ENCODE assay signal across 9 cellular contexts in genomic region chr10:35027567-35027966, GRCh38.
DNase-seq lines count a peak whose midpoint lies in the region; ATAC-seq, FAIRE-seq and TF ChIP-seq lines count a peak whose summit lies in the region.
"Had no signal": no experiment of that assay in that cellular context is flagged by ENCODE, and none has a peak within 500 bp of the region (broad histone marks: within the 10 kb centered on the region; RNA-seq: fewer than 3 reads in every experiment).

No MANE protein-coding gene starts in this region.

- H3K4me1 ChIP-seq in astrocyte (ENCODE audit: insufficient read depth, low read length) (no peaks in the 10 kb centered on the region), right lobe of liver (no peaks in the 10 kb centered on the region)

- H3K9ac ChIP-seq in astrocyte (ENCODE audit: low read length) = no peak overlapping the region

- ATAC-seq in right lobe of liver (no peak), HG03521 (IDR thresholded peaks at IDR 0.05; ENCODE audit: unreplicated experiment) (no peak)
- no peak for ATAC-seq in activated naive CD8-positive, alpha-beta T cell treated with anti-CD3 and anti-CD28 coated beads, Interleukin-2, amount 50 U/mL, for 24 hours
- ATAC-seq: stimulated activated naive B cell treated with anti-CD40 and anti-IgM and Interleukin-4, amounts not matched to agents 10 μg/mL and 1 μg/mL and 100 μg/mL, for 72 hours had no signal

- no peaks in the 10 kb centered on the region for H3K27me3 Mint-ChIP-seq in astrocyte (ENCODE audit: low read depth, unreplicated experiment)
- H3K27me3 Mint-ChIP-seq in activated naive CD8-positive, alpha-beta T cell treated with anti-CD3 and anti-CD28 coated beads, Interleukin-2, amount 50 U/mL, for 24 hours = no peaks in the 10 kb centered on the region
- H3K27me3 Mint-ChIP-seq: stimulated activated naive B cell treated with anti-CD40 and anti-IgM and Interleukin-4, amounts not matched to agents 10 μg/mL and 1 μg/mL and 100 μg/mL, for 72 hours had no signal

- H3K4me3 Mint-ChIP-seq in astrocyte (ENCODE audit: unreplicated experiment) = no peak overlapping the region
- no peak overlapping the region for H3K4me3 Mint-ChIP-seq in activated naive CD8-positive, alpha-beta T cell treated with anti-CD3 and anti-CD28 coated beads, Interleukin-2, amount 50 U/mL, for 24 hours
- H3K4me3 Mint-ChIP-seq: stimulated activated naive B cell treated with anti-CD40 and anti-IgM and Interleukin-4, amounts not matched to agents 10 μg/mL and 1 μg/mL and 100 μg/mL, for 72 hours had no signal

- intact Hi-C loops in right lobe of liver (cut with DNase I) = no loop called here

- no peak for FAIRE-seq in astrocyte (lab: Jason Lieb, UNC)

- H3K27me3 ChIP-seq in astrocyte (ENCODE audit: insufficient read depth, low read length) = no peaks in the 10 kb centered on the region
- no peaks in the 10 kb centered on the region for H3K27me3 ChIP-seq in right lobe of liver

- H3K9me3 ChIP-seq in astrocyte (ENCODE audit: insufficient read depth, low read depth, low read length) = no peaks in the 10 kb centered on the region
- H3K9me3 ChIP-seq in right lobe of liver = no peaks in the 10 kb centered on the region

- H3K4me3 ChIP-seq in AG10803 (ENCODE audit: low read length) (no peak overlapping the region), astrocyte (ENCODE audit: insufficient read depth, low read depth, low read length) (no peak overlapping the region), right lobe of liver (no peak overlapping the region)
- no peak overlapping the region for H3K4me3 ChIP-seq in Jurkat, Clone E6-1 (ENCODE audit: low read length)

- H3K79me2 ChIP-seq in astrocyte (ENCODE audit: insufficient read depth, low read length) = no peaks in the 10 kb centered on the region

- H3K27ac ChIP-seq in astrocyte (ENCODE audit: low read depth, low read length) (no peak overlapping the region), right lobe of liver (no peak overlapping the region)

- no peaks in the 10 kb centered on the region for H3K9me3 Mint-ChIP-seq in astrocyte (ENCODE audit: unreplicated experiment)
- no peaks in the 10 kb centered on the region for H3K9me3 Mint-ChIP-seq in activated naive CD8-positive, alpha-beta T cell treated with anti-CD3 and anti-CD28 coated beads, Interleukin-2, amount 50 U/mL, for 24 hours
- H3K9me3 Mint-ChIP-seq: stimulated activated naive B cell treated with anti-CD40 and anti-IgM and Interleukin-4, amounts not matched to agents 10 μg/mL and 1 μg/mL and 100 μg/mL, for 72 hours had no signal

- no peak overlapping the region for H2AFZ ChIP-seq in astrocyte (ENCODE audit: low read depth, low read length)

- H3K36me3 ChIP-seq in astrocyte (ENCODE audit: insufficient read depth, low read length) (peaks cover 21% of the 10 kb centered on the region), right lobe of liver (peaks cover 0 to 70% (median 18%) of the 10 kb centered on the region in 4 donors)

- DNase-seq in AG10803 (ENCODE audit: low read depth) (peak; percentile 40), astrocyte (ENCODE audit: low read depth) (peak; percentile 23), right lobe of liver (no peak)
- DNase-seq in Jurkat, Clone E6-1 (ENCODE audit: low read depth, low spot score) = peak; percentile 18
- DNase-seq in stimulated activated CD4-positive, alpha-beta T cell treated with anti-CD3 and anti-CD28 coated beads, Interleukin-4, amount 100 ng/mL, for 4 hours = no peak
- DNase-seq in stimulated activated CD4-positive, alpha-beta T cell treated with anti-CD3 and anti-CD28 coated beads, Interleukin-4, amount 100 ng/mL, for 24 hours = no peak
- no peak for DNase-seq in activated naive CD8-positive, alpha-beta T cell treated with anti-CD3 and anti-CD28 coated beads, Interleukin-2, amount 50 U/mL, for 24 hours
- DNase-seq: stimulated activated naive B cell treated with anti-CD40 and anti-IgM and Interleukin-4, amounts not matched to agents 10 μg/mL and 1 μg/mL and 100 μg/mL, for 72 hours had no signal

- H3K4me1 Mint-ChIP-seq in astrocyte (ENCODE audit: low read depth, unreplicated experiment) = no peaks in the 10 kb centered on the region
- H3K4me1 Mint-ChIP-seq in activated naive CD8-positive, alpha-beta T cell treated with anti-CD3 and anti-CD28 coated beads, Interleukin-2, amount 50 U/mL, for 24 hours = no peaks in the 10 kb centered on the region
- H3K4me1 Mint-ChIP-seq: stimulated activated naive B cell treated with anti-CD40 and anti-IgM and Interleukin-4, amounts not matched to agents 10 μg/mL and 1 μg/mL and 100 μg/mL, for 72 hours had no signal

- no peak overlapping the region for H3K27ac Mint-ChIP-seq in astrocyte (ENCODE audit: unreplicated experiment)
- H3K27ac Mint-ChIP-seq in activated naive CD8-positive, alpha-beta T cell treated with anti-CD3 and anti-CD28 coated beads, Interleukin-2, amount 50 U/mL, for 24 hours = no peak overlapping the region
- H3K27ac Mint-ChIP-seq: stimulated activated naive B cell treated with anti-CD40 and anti-IgM and Interleukin-4, amounts not matched to agents 10 μg/mL and 1 μg/mL and 100 μg/mL, for 72 hours had no signal

- peak; percentile 67 for TF ChIP-seq CTCF in AG10803 (conservative IDR thresholded peaks at IDR 0.05; ENCODE audit: low read length)
- TF ChIP-seq CTCF in astrocyte (IDR thresholded peaks at IDR 0.05; ENCODE audit: insufficient read depth, low read depth, low read length) = peak; percentile 33
- peak in 3 of 4 donors; percentile 36 to 46 (median 45) for TF ChIP-seq CTCF in right lobe of liver (IDR thresholded peaks at IDR 0.05)

- TF ChIP-seq POLR2A in right lobe of liver (IDR thresholded peaks at IDR 0.05) = no peak

- peaks cover 3% of the 10 kb centered on the region for H4K20me1 ChIP-seq in astrocyte (ENCODE audit: insufficient read depth, low read length)

- H3K4me2 ChIP-seq in astrocyte (ENCODE audit: low read length) = no peak overlapping the region

- H3K36me3 Mint-ChIP-seq in astrocyte (ENCODE audit: low read depth, unreplicated experiment) = peaks cover 2% of the 10 kb centered on the region
- H3K36me3 Mint-ChIP-seq in activated naive CD8-positive, alpha-beta T cell treated with anti-CD3 and anti-CD28 coated beads, Interleukin-2, amount 50 U/mL, for 24 hours (ENCODE audit: low read depth) = peaks cover 32% of the 10 kb centered on the region

Comparison
In these comparisons a context has a peak if more than half of its experiments do, and no peak if none do; other contexts are left out.
1. DNase-seq: peak in AG10803 (single experiment), Jurkat, Clone E6-1 (single experiment) and astrocyte (single experiment); none in right lobe of liver (0 of 3), stimulated activated CD4-positive, alpha-beta T cell treated with anti-CD3 and anti-CD28 coated beads, Interleukin-4, amount 100 ng/mL, for 4 hours (0 of 2), stimulated activated CD4-positive, alpha-beta T cell treated with anti-CD3 and anti-CD28 coated beads, Interleukin-4, amount 100 ng/mL, for 24 hours (single experiment) and activated naive CD8-positive, alpha-beta T cell treated with anti-CD3 and anti-CD28 coated beads, Interleukin-2, amount 50 U/mL, for 24 hours (single experiment).
2. Peak in every context shown above with its lines, with median percentiles within 50 percentile points of each other: CTCF ChIP-seq.